In the genomic region with DNA sequence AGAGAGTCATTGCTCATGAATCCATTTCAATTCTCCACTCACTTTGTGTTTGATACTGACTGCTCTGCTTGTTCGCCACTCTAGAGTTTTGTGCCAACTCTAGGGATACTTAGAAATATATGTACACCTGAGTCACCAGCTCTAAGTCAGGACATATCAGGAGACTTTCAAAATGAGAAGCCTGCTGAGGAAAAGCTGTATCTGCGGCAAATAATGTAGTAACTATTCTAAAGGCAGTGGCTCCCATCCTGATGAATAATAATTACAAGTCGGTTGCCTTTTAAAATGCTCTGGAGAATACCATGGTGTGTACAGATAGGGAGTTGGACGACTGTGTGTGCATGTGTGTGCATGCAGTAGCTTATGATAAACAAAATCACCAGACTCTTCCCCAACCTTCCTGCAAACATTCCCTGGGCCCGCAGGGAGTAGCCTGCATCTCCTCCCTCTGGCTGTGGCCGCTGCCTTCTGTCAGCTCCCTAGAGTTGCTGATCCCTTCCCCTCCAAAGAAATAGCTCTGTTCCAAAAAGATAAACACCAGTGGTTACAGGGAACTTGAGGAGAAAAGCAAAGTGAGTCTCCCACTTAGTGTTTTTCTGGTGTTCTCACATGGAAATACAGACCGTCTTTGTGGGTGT, we compare ENCODE assay signal across 12 cellular contexts.
"Had no signal": no experiment of that assay in that cellular context is flagged by ENCODE, and none has a peak within 500 bp of the region (broad histone marks: within the 10 kb centered on the region; RNA-seq: fewer than 3 reads in every experiment).

No MANE protein-coding gene starts in this region.

- H3K4me1 ChIP-seq: transverse colon had no signal

- H3K4me3 Mint-ChIP-seq: activated CD8-positive, alpha-beta memory T cell treated with anti-CD3 and anti-CD28 coated beads, Interleukin-2, amount 10 ng/mL, durations not matched to agents 7 days and 5 days; activated naive CD8-positive, alpha-beta T cell; activated T-cell treated with anti-CD3 and anti-CD28 coated beads, Interleukin-2, amount 50 U/mL, for 4 hours; effector memory CD8-positive, alpha-beta T cell had no signal

- H3K9me3 ChIP-seq: ovary, transverse colon had no signal

- ATAC-seq: activated CD8-positive, alpha-beta memory T cell treated with anti-CD3 and anti-CD28 coated beads, Interleukin-2, amount 10 ng/mL, durations not matched to agents 7 days and 5 days; activated T-cell treated with anti-CD3 and anti-CD28 coated beads, Interleukin-2, amount 50 U/mL, for 4 hours; effector memory CD8-positive, alpha-beta T cell had no signal

- H3K27me3 ChIP-seq: cardiac muscle cell, ovary, transverse colon had no signal

- H3K9me3 Mint-ChIP-seq: activated T-cell treated with anti-CD3 and anti-CD28 coated beads, Interleukin-2, amount 50 U/mL, for 4 hours; effector memory CD8-positive, alpha-beta T cell had no signal

- H3K4me1 Mint-ChIP-seq: activated CD8-positive, alpha-beta memory T cell treated with anti-CD3 and anti-CD28 coated beads, Interleukin-2, amount 10 ng/mL, durations not matched to agents 7 days and 5 days had no signal

- H3K27ac Mint-ChIP-seq: activated CD8-positive, alpha-beta memory T cell treated with anti-CD3 and anti-CD28 coated beads, Interleukin-2, amount 10 ng/mL, durations not matched to agents 7 days and 5 days; activated naive CD8-positive, alpha-beta T cell; effector memory CD8-positive, alpha-beta T cell had no signal

- H3K36me3 Mint-ChIP-seq: activated CD8-positive, alpha-beta memory T cell treated with anti-CD3 and anti-CD28 coated beads, Interleukin-2, amount 10 ng/mL, durations not matched to agents 7 days and 5 days; activated naive CD8-positive, alpha-beta T cell had no signal

- H3K4me3 ChIP-seq: cardiac muscle cell, ovary, transverse colon had no signal

- DNase-seq: activated CD4-positive, alpha-beta T cell treated with anti-CD3 and anti-CD28 coated beads, Interleukin-2, amount 50 U/mL, for 4 hours; activated CD8-positive, alpha-beta memory T cell treated with anti-CD3 and anti-CD28 coated beads, Interleukin-2, amount 10 ng/mL, durations not matched to agents 7 days and 5 days; activated effector memory CD4-positive, alpha-beta T cell treated with anti-CD3 and anti-CD28 coated beads, Interleukin-2, amount 50 U/mL, for 16 hours; activated T-cell treated with anti-CD3 and anti-CD28 coated beads, Interleukin-2, amount 50 U/mL, for 4 hours; cortex of kidney; effector memory CD8-positive, alpha-beta T cell; ovary; SHP77 treated with DMSO at 0.1 percent for 48 hours; T-helper 2 cell; transverse colon had no signal

- H3K36me3 ChIP-seq: cardiac muscle cell, ovary, transverse colon had no signal

- H3K27ac ChIP-seq: cardiac muscle cell, ovary, transverse colon had no signal
